10 cellular contexts compared by ENCODE assay signal in genomic region chr6:85364354-85364753, GRCh38.
A peak's percentile ranks its signal among the peaks of the same experiment; 100 is the strongest.
DNase-seq lines count a peak whose midpoint lies in the region; ATAC-seq lines count a peak whose summit lies in the region.
"Had no signal": no experiment of that assay in that cellular context is flagged by ENCODE, and none has a peak within 500 bp of the region (broad histone marks: within the 10 kb centered on the region; RNA-seq: fewer than 3 reads in every experiment).

No MANE protein-coding gene starts in this region.

- H3K4me3 Mint-ChIP-seq in activated CD8-positive, alpha-beta memory T cell treated with anti-CD3 and anti-CD28 coated beads, Interleukin-2, amount 10 ng/mL, durations not matched to agents 7 days and 5 days: no peak overlapping the region
- no peak overlapping the region for H3K4me3 Mint-ChIP-seq in stimulated activated memory B cell treated with anti-CD40 and anti-IgM and Interleukin-4, amounts not matched to agents 10 μg/mL and 1 μg/mL and 100 μg/mL, for 72 hours

- H3K36me3 Mint-ChIP-seq in activated CD8-positive, alpha-beta memory T cell treated with anti-CD3 and anti-CD28 coated beads, Interleukin-2, amount 10 ng/mL, durations not matched to agents 7 days and 5 days: peaks cover 2% of the 10 kb centered on the region
- no peaks in the 10 kb centered on the region for H3K36me3 Mint-ChIP-seq in stimulated activated memory B cell treated with anti-CD40 and anti-IgM and Interleukin-4, amounts not matched to agents 10 μg/mL and 1 μg/mL and 100 μg/mL, for 72 hours

- peak; percentile 56 for DNase-seq in activated CD8-positive, alpha-beta memory T cell treated with anti-CD3 and anti-CD28 coated beads, Interleukin-2, amount 10 ng/mL, durations not matched to agents 7 days and 5 days
- no peak for DNase-seq in activated CD8-positive, alpha-beta memory T cell treated with anti-CD3 and anti-CD28 coated beads, Interleukin-2, amount 50 U/mL, for 4 hours
- peak; percentile 3 for DNase-seq in HK-2 (ENCODE audit: unreplicated experiment)
- peak; percentile 54 for DNase-seq in amniotic stem cell (lab: John Stamatoyannopoulos, UW)
- DNase-seq in epidermal melanocyte (ENCODE audit: insufficient read length, low spot score): no peak
- no peak for DNase-seq in HT-29 (ENCODE audit: low spot score)
- DNase-seq: AML-193, kidney had no signal

- peak; percentile 82 for ATAC-seq in activated CD8-positive, alpha-beta memory T cell treated with anti-CD3 and anti-CD28 coated beads, Interleukin-2, amount 10 ng/mL, durations not matched to agents 7 days and 5 days
- ATAC-seq in stimulated activated memory B cell treated with anti-CD40 and anti-IgM and Interleukin-4, amounts not matched to agents 10 μg/mL and 1 μg/mL and 100 μg/mL, for 72 hours: peak; percentile 68
- no peak for ATAC-seq in GM19452 (IDR thresholded peaks at IDR 0.05; ENCODE audit: unreplicated experiment)

- H3K27ac Mint-ChIP-seq in activated CD8-positive, alpha-beta memory T cell treated with anti-CD3 and anti-CD28 coated beads, Interleukin-2, amount 10 ng/mL, durations not matched to agents 7 days and 5 days: no peak overlapping the region
- no peak overlapping the region for H3K27ac Mint-ChIP-seq in stimulated activated memory B cell treated with anti-CD40 and anti-IgM and Interleukin-4, amounts not matched to agents 10 μg/mL and 1 μg/mL and 100 μg/mL, for 72 hours

- H3K4me1 Mint-ChIP-seq in activated CD8-positive, alpha-beta memory T cell treated with anti-CD3 and anti-CD28 coated beads, Interleukin-2, amount 10 ng/mL, durations not matched to agents 7 days and 5 days: peaks cover 18% of the 10 kb centered on the region
- no peaks in the 10 kb centered on the region for H3K4me1 Mint-ChIP-seq in stimulated activated memory B cell treated with anti-CD40 and anti-IgM and Interleukin-4, amounts not matched to agents 10 μg/mL and 1 μg/mL and 100 μg/mL, for 72 hours

- CTCF ChIA-PET in activated CD8-positive, alpha-beta memory T cell treated with anti-CD3 and anti-CD28 coated beads, Interleukin-2, amount 10 ng/mL, durations not matched to agents 7 days and 5 days (lab: Charles Lee): no interaction called here

- no peaks in the 10 kb centered on the region for H3K9me3 Mint-ChIP-seq in activated CD8-positive, alpha-beta memory T cell treated with anti-CD3 and anti-CD28 coated beads, Interleukin-2, amount 10 ng/mL, durations not matched to agents 7 days and 5 days (ENCODE audit: low read depth)
- H3K9me3 Mint-ChIP-seq in stimulated activated memory B cell treated with anti-CD40 and anti-IgM and Interleukin-4, amounts not matched to agents 10 μg/mL and 1 μg/mL and 100 μg/mL, for 72 hours: no peaks in the 10 kb centered on the region

- H3K27me3 Mint-ChIP-seq in activated CD8-positive, alpha-beta memory T cell treated with anti-CD3 and anti-CD28 coated beads, Interleukin-2, amount 10 ng/mL, durations not matched to agents 7 days and 5 days: no peaks in the 10 kb centered on the region
- peaks cover 13% of the 10 kb centered on the region for H3K27me3 Mint-ChIP-seq in stimulated activated memory B cell treated with anti-CD40 and anti-IgM and Interleukin-4, amounts not matched to agents 10 μg/mL and 1 μg/mL and 100 μg/mL, for 72 hours

Comparison
In these comparisons a context has a peak if more than half of its experiments do, and no peak if none do; other contexts are left out.
1. DNase-seq: peak in activated CD8-positive, alpha-beta memory T cell treated with anti-CD3 and anti-CD28 coated beads, Interleukin-2, amount 10 ng/mL, durations not matched to agents 7 days and 5 days (single experiment), HK-2 (single experiment) and amniotic stem cell (single experiment); none in activated CD8-positive, alpha-beta memory T cell treated with anti-CD3 and anti-CD28 coated beads, Interleukin-2, amount 50 U/mL, for 4 hours (single experiment), epidermal melanocyte (single experiment) and HT-29 (single experiment).